Comparison of ENCODE assay signal across 19 cellular contexts in genomic region chr12:87142346-87142745, GRCh38.
DNase-seq lines count a peak whose midpoint lies in the region; ATAC-seq and TF ChIP-seq lines count a peak whose summit lies in the region.
"Had no signal": no experiment of that assay in that cellular context is flagged by ENCODE, and none has a peak within 500 bp of the region (broad histone marks: within the 10 kb centered on the region; RNA-seq: fewer than 3 reads in every experiment).

No MANE protein-coding gene starts in this region.

- intact Hi-C loops in OCI-LY7 (cut with micrococcal nuclease; ENCODE audit: unreplicated experiment), result no loop called here

- no peaks in the 10 kb centered on the region for H3K79me2 ChIP-seq in SK-N-SH (ENCODE audit: insufficient read depth)
- no peaks in the 10 kb centered on the region for H3K79me2 ChIP-seq in OCI-LY7 (ENCODE audit: insufficient read depth, low read depth, low read length)

- no peak overlapping the region for H3K4me2 ChIP-seq in SK-N-SH
- no peak overlapping the region for H3K4me2 ChIP-seq in OCI-LY7 (ENCODE audit: low read length)

- POLR2A ChIA-PET in SK-N-SH (lab: Yijun Ruan, JAX), result no interaction called here
- POLR2A ChIA-PET in OCI-LY7 (lab: Charles Lee), result no interaction called here

- H3K9me2 ChIP-seq in SK-N-SH, result no peaks in the 10 kb centered on the region
- no peaks in the 10 kb centered on the region for H3K9me2 ChIP-seq in OCI-LY7 (ENCODE audit: insufficient read depth, low read length)

- H3F3A ChIP-seq in SK-N-SH (replicated peaks; ENCODE audit: insufficient read depth), result peaks cover 3% of the 10 kb centered on the region

- no peak for ATAC-seq in SK-N-SH treated with all-trans-retinoic acid at 6 μM for 48 hours
- no peak for ATAC-seq in GM18511 (IDR thresholded peaks at IDR 0.05; ENCODE audit: unreplicated experiment)
- no peak for ATAC-seq in HG03135 (IDR thresholded peaks at IDR 0.05; ENCODE audit: unreplicated experiment)
- ATAC-seq: GM12878, HCT116, Panc1 had no signal

- CTCF ChIA-PET in SK-N-SH (lab: Yijun Ruan, JAX) (interaction anchor here (0.7 kb wide), 1 partner anchor 1654 kb away, joined by 3 read pairs; no protein-coding TSS in a partner anchor), OCI-LY7 (lab: Charles Lee; ENCODE audit: unreplicated experiment) (no interaction called here)

- peaks cover 0 to 3% of the 10 kb centered on the region in 2 experiments; a peak in 1 of 4 replicates for H3K4me1 ChIP-seq in SK-N-SH (ENCODE audit: control insufficient read depth in 1 of 2, insufficient read depth in 2 of 2, low read depth in 1 of 2, low read length in 1 of 2)
- no peaks in the 10 kb centered on the region for H3K4me1 ChIP-seq in OCI-LY7 (ENCODE audit: insufficient read depth, low read length, poor library complexity, severe bottlenecking)
- H3K4me1 ChIP-seq: SJSA1 had no signal

- TF ChIP-seq CTCF in SK-N-SH (IDR thresholded peaks at IDR 0.05) (no peak), OCI-LY7 (conservative IDR thresholded peaks at IDR 0.05; ENCODE audit: low read length) (no peak)

- no peak for TF ChIP-seq RAD21 in SK-N-SH (IDR thresholded peaks at IDR 0.05; ENCODE audit: low read length)

- H3K36me3 ChIP-seq in SK-N-SH (replicated peaks in 1 of 2; ENCODE audit: control insufficient read depth in 1 of 2, insufficient read depth in 2 of 2, low read length in 1 of 2), result no peaks in the 10 kb centered on the region
- H3K36me3 ChIP-seq in OCI-LY7 (ENCODE audit: insufficient read depth, low read length), result no peaks in the 10 kb centered on the region
- H3K36me3 ChIP-seq: SJSA1 had no signal

- H2AFZ ChIP-seq in SK-N-SH (ENCODE audit: low read depth), result peak overlapping the region; percentile 33; the same call in 1 of the 2 replicates
- no peak overlapping the region for H2AFZ ChIP-seq in OCI-LY7 (ENCODE audit: low read length)

- TF ChIP-seq EP300 in SK-N-SH (IDR thresholded peaks at IDR 0.05; ENCODE audit: borderline replicate concordance in 1 of 2, low read depth in 1 of 2, low read length in 1 of 2), result no peak

- H3K9ac ChIP-seq in SK-N-SH, result no peak overlapping the region

- BruUV-seq in OCI-LY7 (replicated peaks; lab: Mats Ljungman, UMichigan), result no TSS peak

- no peak for DNase-seq in SK-N-SH
- peak; percentile 55 for DNase-seq in brain pericyte (ENCODE audit: low read depth, low spot score)
- peak; percentile 28 for DNase-seq in fibroblast of the conjunctiva (ENCODE audit: low read depth)
- DNase-seq in OCI-LY7 (ENCODE audit: low spot score), result no peak
- DNase-seq: CD4-positive, alpha-beta T cell; DMS153; GOT3; MV-4-11; NCI-H187; NCI-H226; NCI-H524; NCI-H82 had no signal

- H4K20me1 ChIP-seq in SK-N-SH (ENCODE audit: insufficient read depth), result no peaks in the 10 kb centered on the region
- H4K20me1 ChIP-seq in OCI-LY7 (ENCODE audit: insufficient read depth, low read length), result no peaks in the 10 kb centered on the region

- H3K27ac ChIP-seq in SK-N-SH (ENCODE audit: low read depth in 2 of 2, low read length in 1 of 2) (no peak overlapping the region), OCI-LY7 (ENCODE audit: low read depth, low read length, poor library complexity, severe bottlenecking) (no peak overlapping the region)
- H3K27ac ChIP-seq: SJSA1 had no signal

- no peaks in the 10 kb centered on the region for H3K27me3 ChIP-seq in SK-N-SH (ENCODE audit: insufficient read depth)
- H3K27me3 ChIP-seq: SJSA1 had no signal

- H3K9me3 ChIP-seq in SK-N-SH (no peaks in the 10 kb centered on the region), OCI-LY7 (ENCODE audit: low read length) (no peaks in the 10 kb centered on the region)
- H3K9me3 ChIP-seq: SJSA1 had no signal

- H3K4me3 ChIP-seq in SK-N-SH (ENCODE audit: low read depth in 2 of 2, low read length in 1 of 2) (no peak overlapping the region), OCI-LY7 (ENCODE audit: low read depth, low read length, poor library complexity, severe bottlenecking) (no peak overlapping the region)
- H3K4me3 ChIP-seq: GM12878, SJSA1 had no signal

TF ChIP-seq in SK-N-SH, 30 proteins besides CTCF, POLR2A, EP300 and RAD21:
- TF ChIP-seq FOXM1 (IDR thresholded peaks at IDR 0.05; ENCODE audit: low read depth), result no peak
- TF ChIP-seq TCF12 (IDR thresholded peaks at IDR 0.05), result peak; percentile 39; the same call in 1 of the 2 replicates

TF ChIP-seq in SK-N-SH treated with all-trans-retinoic acid at 6 μM for 48 hours, 23 proteins besides CTCF, POLR2A, EP300 and RAD21:
- no peak for TF ChIP-seq CSDC2 (CRISPR knock-in tag; IDR thresholded peaks at IDR 0.05)
- TF ChIP-seq ZFP30 (CRISPR knock-in tag; IDR thresholded peaks at IDR 0.05), result no peak
- TF ChIP-seq OSR1 (CRISPR knock-in tag; IDR thresholded peaks at IDR 0.05), result no peak
- no peak for TF ChIP-seq GLIS3 (CRISPR knock-in tag; IDR thresholded peaks at IDR 0.05)
- TF ChIP-seq PPARA (CRISPR knock-in tag; IDR thresholded peaks at IDR 0.05; ENCODE audit: borderline replicate concordance), result no peak
- no peak for TF ChIP-seq ZNF70 (CRISPR knock-in tag; IDR thresholded peaks at IDR 0.05)
- TF ChIP-seq TOX (CRISPR knock-in tag; IDR thresholded peaks at IDR 0.05; ENCODE audit: borderline replicate concordance), result no peak
- no peak for TF ChIP-seq POU6F1 (CRISPR knock-in tag; IDR thresholded peaks at IDR 0.05; ENCODE audit: borderline replicate concordance, low read depth)
- no peak for TF ChIP-seq ZFP3 (CRISPR knock-in tag; IDR thresholded peaks at IDR 0.05)
- TF ChIP-seq TSHZ2 (CRISPR knock-in tag; IDR thresholded peaks at IDR 0.05), result no peak
- TF ChIP-seq ARNTL (CRISPR knock-in tag; IDR thresholded peaks at IDR 0.05; ENCODE audit: borderline replicate concordance, low read depth), result no peak
- no peak for TF ChIP-seq ZC3H10 (CRISPR knock-in tag; IDR thresholded peaks at IDR 0.05)

Comparison
In these comparisons a context has a peak if more than half of its experiments do, and no peak if none do; other contexts are left out.
1. DNase-seq: peak in brain pericyte (single experiment) and fibroblast of the conjunctiva (single experiment); none in SK-N-SH (single experiment) and OCI-LY7 (single experiment).